ENCODE assay signal across 11 cellular contexts in the genomic region with DNA sequence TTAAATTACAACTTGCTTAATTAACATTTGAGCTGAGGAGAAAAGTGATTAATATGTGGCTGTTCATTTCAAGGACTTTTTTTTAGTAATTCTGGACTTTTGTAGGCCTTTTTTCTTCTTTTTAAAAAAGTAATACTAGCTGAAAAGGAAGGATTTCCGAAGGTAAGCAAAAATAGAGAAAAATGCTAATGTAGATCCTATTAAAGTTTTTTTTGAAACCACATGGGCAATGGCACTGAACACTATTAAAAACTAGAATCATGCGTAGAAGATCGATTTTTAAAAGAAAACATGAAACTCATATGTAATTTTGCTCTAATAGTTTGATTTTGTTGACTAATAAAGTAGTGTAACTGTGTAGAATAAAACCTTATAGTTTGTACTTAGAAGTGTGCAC. TPM values are rescaled to one million over a fixed set of nuclear protein-coding genes. Genes with fewer than 3 reads are reported as not detected.
DNase-seq lines count a peak whose midpoint lies in the region; ATAC-seq, FAIRE-seq and TF ChIP-seq lines count a peak whose summit lies in the region.
"Had no signal": no experiment of that assay in that cellular context is flagged by ENCODE, and none has a peak within 500 bp of the region (broad histone marks: within the 10 kb centered on the region; RNA-seq: fewer than 3 reads in every experiment).

No MANE protein-coding gene starts in this region.

- H3K9ac ChIP-seq in BLaER1 (peak overlapping the region; percentile 92; the same call in 1 of the 2 replicates), astrocyte (ENCODE audit: low read length) (peak overlapping the region; percentile 92)

- H3K27ac Mint-ChIP-seq in astrocyte (ENCODE audit: unreplicated experiment) = peak overlapping the region; percentile 85
- peak overlapping the region in 4 of 9 donors; percentile 32 to 91 (median 90) for H3K27ac Mint-ChIP-seq in naive thymus-derived CD4-positive, alpha-beta T cell

- FAIRE-seq in astrocyte (lab: Jason Lieb, UNC) = no peak

- CTCF ChIA-PET in HEK293 (lab: Yijun Ruan, JAX) = interaction anchor here (0.6 kb wide), 1 partner anchor 271 kb away, joined by 3 read pairs; no protein-coding TSS in a partner anchor
- CTCF ChIA-PET in naive thymus-derived CD4-positive, alpha-beta T cell (lab: Charles Lee) = no interaction called here

- H3K9me3 Mint-ChIP-seq in astrocyte (ENCODE audit: unreplicated experiment) = no peaks in the 10 kb centered on the region
- H3K9me3 Mint-ChIP-seq in naive thymus-derived CD4-positive, alpha-beta T cell = no peaks in the 10 kb centered on the region

- H3K36me3 ChIP-seq in BLaER1 (peaks cover 10% of the 10 kb centered on the region), HEK293 (ENCODE audit: control insufficient read depth in 2 of 2, insufficient read depth in 1 of 2, low read length in 2 of 2) (peaks cover 0 to 8% of the 10 kb centered on the region in 2 experiments; a peak in 1 of 3 replicates), astrocyte (ENCODE audit: insufficient read depth, low read length) (peaks cover 4% of the 10 kb centered on the region)
- H3K36me3 ChIP-seq in naive thymus-derived CD4-positive, alpha-beta T cell (ENCODE audit: control insufficient read depth in 2 of 3, insufficient read depth in 3 of 3, low read length in 3 of 3) = peaks cover 0 to 7% (median 0%) of the 10 kb centered on the region in 3 experiments

- H3K27ac ChIP-seq in BLaER1 (no peak overlapping the region; the same call in 1 of the 2 replicates), HEK293 (ENCODE audit: extremely low read depth, low read depth, low read length) (no peak overlapping the region), astrocyte (ENCODE audit: low read depth, low read length) (peak overlapping the region; percentile 61)
- H3K27ac ChIP-seq in naive thymus-derived CD4-positive, alpha-beta T cell (ENCODE audit: low read depth, low read length) = peak overlapping the region; percentile 87

- no peak overlapping the region for H2AFZ ChIP-seq in astrocyte (ENCODE audit: low read depth, low read length)

- peak overlapping the region; percentile 85; the same call in 1 of the 2 replicates for H3K4me3 ChIP-seq in BLaER1
- H3K4me3 ChIP-seq in HEK293 (ENCODE audit: low read depth, low read length) = no peak overlapping the region
- peak overlapping the region; percentile 72 for H3K4me3 ChIP-seq in astrocyte (ENCODE audit: insufficient read depth, low read depth, low read length)
- H3K4me3 ChIP-seq in naive thymus-derived CD4-positive, alpha-beta T cell (ENCODE audit: low read length) = no peak overlapping the region

- H3K4me1 Mint-ChIP-seq in astrocyte (ENCODE audit: low read depth, unreplicated experiment) = peaks cover 18% of the 10 kb centered on the region
- H3K4me1 Mint-ChIP-seq in naive thymus-derived CD4-positive, alpha-beta T cell = peaks cover 10 to 79% (median 62%) of the 10 kb centered on the region in 7 donors

- no peaks in the 10 kb centered on the region for H3K27me3 ChIP-seq in BLaER1
- H3K27me3 ChIP-seq in astrocyte (ENCODE audit: insufficient read depth, low read length) = no peaks in the 10 kb centered on the region
- H3K27me3 ChIP-seq in naive thymus-derived CD4-positive, alpha-beta T cell (ENCODE audit: control insufficient read depth in 2 of 2, insufficient read depth in 2 of 2, low read length in 2 of 2) = no peaks in the 10 kb centered on the region

- no peak for ATAC-seq in naive thymus-derived CD4-positive, alpha-beta T cell
- no peak for ATAC-seq in HG03045 (IDR thresholded peaks at IDR 0.05; ENCODE audit: unreplicated experiment)

- H3K79me2 ChIP-seq in astrocyte (ENCODE audit: insufficient read depth, low read length) = peaks cover 71% of the 10 kb centered on the region

- TF ChIP-seq CTCF in HEK293 (tag by site-specific recombination; IDR thresholded peaks at IDR 0.05) (no peak), astrocyte (IDR thresholded peaks at IDR 0.05; ENCODE audit: insufficient read depth, low read depth, low read length) (no peak)

- H3K4me2 ChIP-seq in BLaER1 (peak overlapping the region; percentile 79), astrocyte (ENCODE audit: low read length) (peak overlapping the region; percentile 88)

- intact Hi-C loops in naive thymus-derived CD4-positive, alpha-beta T cell (cut with micrococcal nuclease) = loop anchor here (5.0 to 10.0 kb wide), 4 partner anchors 217 to 632 kb away; a partner anchor contains a TSS

- peaks cover 3% of the 10 kb centered on the region for H3K36me3 Mint-ChIP-seq in astrocyte (ENCODE audit: low read depth, unreplicated experiment)
- H3K36me3 Mint-ChIP-seq in naive thymus-derived CD4-positive, alpha-beta T cell = peaks cover 0 to 3% (median 0%) of the 10 kb centered on the region in 5 donors

- peaks cover 44% of the 10 kb centered on the region for H4K20me1 ChIP-seq in BLaER1
- peaks cover 22% of the 10 kb centered on the region for H4K20me1 ChIP-seq in astrocyte (ENCODE audit: insufficient read depth, low read length)

- H3K4me3 Mint-ChIP-seq in astrocyte (ENCODE audit: unreplicated experiment) = peak overlapping the region; percentile 97
- peak overlapping the region in 3 of 10 donors; percentile 15 to 92 (median 91) for H3K4me3 Mint-ChIP-seq in naive thymus-derived CD4-positive, alpha-beta T cell

- POLR2A ChIA-PET in HEK293 (lab: Yijun Ruan, JAX) = no interaction called here
- POLR2A ChIA-PET in naive thymus-derived CD4-positive, alpha-beta T cell (lab: Charles Lee) = no interaction called here

- H3K4me1 ChIP-seq in BLaER1 (peaks cover 27% of the 10 kb centered on the region), HEK293 (ENCODE audit: control insufficient read depth, insufficient read depth, low read length) (peaks cover 14% of the 10 kb centered on the region; the same call in 1 of the 2 replicates), astrocyte (ENCODE audit: insufficient read depth, low read length) (peaks cover 14% of the 10 kb centered on the region)
- peaks cover 4 to 12% of the 10 kb centered on the region in 2 donors for H3K4me1 ChIP-seq in naive thymus-derived CD4-positive, alpha-beta T cell (ENCODE audit: control insufficient read depth in 2 of 2, insufficient read depth in 2 of 2, low read length in 2 of 2)

- H3K9me3 ChIP-seq in BLaER1 (no peaks in the 10 kb centered on the region), HEK293 (ENCODE audit: control insufficient read depth, insufficient read depth, low read depth, low read length) (no peaks in the 10 kb centered on the region), astrocyte (ENCODE audit: insufficient read depth, low read depth, low read length) (no peaks in the 10 kb centered on the region)
- H3K9me3 ChIP-seq in naive thymus-derived CD4-positive, alpha-beta T cell (ENCODE audit: control insufficient read depth in 2 of 3, low read length in 3 of 3) = no peaks in the 10 kb centered on the region

- DNase-seq in astrocyte (ENCODE audit: low read depth) = no peak
- no peak for DNase-seq in naive thymus-derived CD4-positive, alpha-beta T cell
- DNase-seq in stimulated activated naive CD4-positive, alpha-beta T cell (lab: John Stamatoyannopoulos, UW) = no peak
- DNase-seq in SHP77 (lab: John Stamatoyannopoulos, UW) = no peak
- DNase-seq in OCI-M2 (lab: John Stamatoyannopoulos, UW; ENCODE audit: unreplicated experiment) = no peak
- DNase-seq: activated gamma-delta T cell; NCI-H1417 treated with DMSO at 0.1 percent for 48 hours; stimulated activated CD4-positive, alpha-beta T cell treated with anti-CD3 and anti-CD28 coated beads, Interleukin-4, amount 100 ng/mL, for 4 hours had no signal

- no peaks in the 10 kb centered on the region for H3K27me3 Mint-ChIP-seq in astrocyte (ENCODE audit: low read depth, unreplicated experiment)
- no peaks in the 10 kb centered on the region for H3K27me3 Mint-ChIP-seq in naive thymus-derived CD4-positive, alpha-beta T cell

TF ChIP-seq in HEK293, 187 proteins besides CTCF, POLR2A, EP300 and RAD21:
- TF ChIP-seq, protein P1, sequence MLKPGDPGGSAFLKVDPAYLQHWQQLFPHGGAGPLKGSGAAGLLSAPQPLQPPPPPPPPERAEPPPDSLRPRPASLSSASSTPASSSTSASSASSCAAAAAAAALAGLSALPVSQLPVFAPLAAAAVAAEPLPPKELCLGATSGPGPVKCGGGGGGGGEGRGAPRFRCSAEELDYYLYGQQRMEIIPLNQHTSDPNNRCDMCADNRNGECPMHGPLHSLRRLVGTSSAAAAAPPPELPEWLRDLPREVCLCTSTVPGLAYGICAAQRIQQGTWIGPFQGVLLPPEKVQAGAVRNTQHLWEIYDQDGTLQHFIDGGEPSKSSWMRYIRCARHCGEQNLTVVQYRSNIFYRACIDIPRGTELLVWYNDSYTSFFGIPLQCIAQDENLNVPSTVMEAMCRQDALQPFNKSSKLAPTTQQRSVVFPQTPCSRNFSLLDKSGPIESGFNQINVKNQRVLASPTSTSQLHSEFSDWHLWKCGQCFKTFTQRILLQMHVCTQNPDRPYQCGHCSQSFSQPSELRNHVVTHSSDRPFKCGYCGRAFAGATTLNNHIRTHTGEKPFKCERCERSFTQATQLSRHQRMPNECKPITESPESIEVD (tag by site-specific recombination; IDR thresholded peaks at IDR 0.05) = peak; percentile 44; the same call in 1 of the 2 replicates
- TF ChIP-seq, protein P2, sequence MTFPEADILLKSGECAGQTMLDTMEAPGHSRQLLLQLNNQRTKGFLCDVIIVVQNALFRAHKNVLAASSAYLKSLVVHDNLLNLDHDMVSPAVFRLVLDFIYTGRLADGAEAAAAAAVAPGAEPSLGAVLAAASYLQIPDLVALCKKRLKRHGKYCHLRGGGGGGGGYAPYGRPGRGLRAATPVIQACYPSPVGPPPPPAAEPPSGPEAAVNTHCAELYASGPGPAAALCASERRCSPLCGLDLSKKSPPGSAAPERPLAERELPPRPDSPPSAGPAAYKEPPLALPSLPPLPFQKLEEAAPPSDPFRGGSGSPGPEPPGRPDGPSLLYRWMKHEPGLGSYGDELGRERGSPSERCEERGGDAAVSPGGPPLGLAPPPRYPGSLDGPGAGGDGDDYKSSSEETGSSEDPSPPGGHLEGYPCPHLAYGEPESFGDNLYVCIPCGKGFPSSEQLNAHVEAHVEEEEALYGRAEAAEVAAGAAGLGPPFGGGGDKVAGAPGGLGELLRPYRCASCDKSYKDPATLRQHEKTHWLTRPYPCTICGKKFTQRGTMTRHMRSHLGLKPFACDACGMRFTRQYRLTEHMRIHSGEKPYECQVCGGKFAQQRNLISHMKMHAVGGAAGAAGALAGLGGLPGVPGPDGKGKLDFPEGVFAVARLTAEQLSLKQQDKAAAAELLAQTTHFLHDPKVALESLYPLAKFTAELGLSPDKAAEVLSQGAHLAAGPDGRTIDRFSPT (tag by site-specific recombination; IDR thresholded peaks at IDR 0.05) = no peak
TF ChIP-seq in HEK293: peak in this region for 1.

RNA-seq across cellular contexts. Expression of a gene that starts 2.4 kb away (rescaled TPM):
- total RNA-seq in astrocyte = 8.9 and 9.7 TPM in 2 replicates
- 1 to 10 TPM; 3.7 to 8.1 (median 5.1) TPM for total RNA-seq in naive thymus-derived CD4-positive, alpha-beta T cell
- polyA plus RNA-seq in naive thymus-derived CD4-positive, alpha-beta T cell = 1 to 10 TPM; 4.1 to 5.0 TPM

RNA-seq across cellular contexts. Expression of a gene that starts 47.6 kb away (rescaled TPM):
- total RNA-seq in astrocyte = 21.4 and 22.3 TPM in 2 replicates
- 1 to 10 TPM in 3 of 5 experiments, under 1 TPM in 2; 0.50 to 3.2 (median 2.0) TPM for total RNA-seq in naive thymus-derived CD4-positive, alpha-beta T cell
- 1 to 10 TPM in 1 of 2 donors, under 1 TPM in 1; 0.70 to 2.4 TPM for polyA plus RNA-seq in naive thymus-derived CD4-positive, alpha-beta T cell

Comparison
In these comparisons a context has a peak if more than half of its experiments do, and no peak if none do; other contexts are left out.
1. H3K27ac ChIP-seq: peak in astrocyte (single experiment) and naive thymus-derived CD4-positive, alpha-beta T cell (single experiment); none in BLaER1 (single experiment) and HEK293 (single experiment).
2. H3K4me3 ChIP-seq: peak in BLaER1 (single experiment) and astrocyte (single experiment); none in HEK293 (single experiment) and naive thymus-derived CD4-positive, alpha-beta T cell (single experiment).